2 cellular contexts compared by ENCODE assay signal in the genomic region with DNA sequence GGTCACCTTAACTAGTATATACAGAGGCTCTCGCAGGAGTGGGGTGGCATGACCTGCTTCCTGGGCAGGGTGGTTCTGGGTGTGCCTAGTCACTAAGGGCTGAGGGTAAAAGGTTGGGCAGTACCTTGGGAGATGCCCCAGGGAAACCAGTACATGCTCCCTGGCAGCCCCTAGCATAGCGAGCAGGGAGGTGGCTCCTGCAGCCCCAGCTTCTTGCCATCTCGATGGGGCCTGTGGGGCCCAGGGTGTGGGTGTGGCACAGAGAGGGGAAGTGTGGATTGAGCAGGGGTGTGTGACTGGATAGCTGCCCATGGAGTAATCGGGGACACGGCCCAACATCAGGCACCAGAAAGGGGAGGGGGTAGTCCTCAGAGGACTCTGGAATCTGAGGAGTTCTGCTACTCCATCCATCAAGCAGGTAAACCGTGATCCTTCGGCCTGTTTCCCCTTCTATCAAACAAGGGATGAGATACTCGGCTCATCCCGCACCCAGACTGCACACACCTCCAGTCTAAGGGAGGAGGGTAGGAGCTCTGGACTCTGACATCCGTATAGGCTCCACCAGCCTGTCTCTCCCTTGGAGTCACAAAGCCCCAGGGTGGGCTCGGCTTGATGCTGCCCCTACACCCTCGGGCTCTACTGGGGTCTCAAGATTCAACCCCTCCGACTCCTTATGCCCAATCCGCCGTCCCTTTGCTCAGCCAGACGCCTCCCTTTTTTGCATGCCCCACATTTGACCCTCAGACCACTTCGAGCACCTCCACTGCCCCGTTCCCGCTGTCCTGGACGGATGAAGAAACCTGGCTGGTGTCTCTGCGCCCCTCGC.
TF ChIP-seq lines count a peak whose summit lies in the region.

No MANE protein-coding gene starts in this region.

TF ChIP-seq in neural cell, 6 proteins besides CTCF, POLR2A, EP300 and RAD21 (continued from another document):
- TF ChIP-seq, protein P1, sequence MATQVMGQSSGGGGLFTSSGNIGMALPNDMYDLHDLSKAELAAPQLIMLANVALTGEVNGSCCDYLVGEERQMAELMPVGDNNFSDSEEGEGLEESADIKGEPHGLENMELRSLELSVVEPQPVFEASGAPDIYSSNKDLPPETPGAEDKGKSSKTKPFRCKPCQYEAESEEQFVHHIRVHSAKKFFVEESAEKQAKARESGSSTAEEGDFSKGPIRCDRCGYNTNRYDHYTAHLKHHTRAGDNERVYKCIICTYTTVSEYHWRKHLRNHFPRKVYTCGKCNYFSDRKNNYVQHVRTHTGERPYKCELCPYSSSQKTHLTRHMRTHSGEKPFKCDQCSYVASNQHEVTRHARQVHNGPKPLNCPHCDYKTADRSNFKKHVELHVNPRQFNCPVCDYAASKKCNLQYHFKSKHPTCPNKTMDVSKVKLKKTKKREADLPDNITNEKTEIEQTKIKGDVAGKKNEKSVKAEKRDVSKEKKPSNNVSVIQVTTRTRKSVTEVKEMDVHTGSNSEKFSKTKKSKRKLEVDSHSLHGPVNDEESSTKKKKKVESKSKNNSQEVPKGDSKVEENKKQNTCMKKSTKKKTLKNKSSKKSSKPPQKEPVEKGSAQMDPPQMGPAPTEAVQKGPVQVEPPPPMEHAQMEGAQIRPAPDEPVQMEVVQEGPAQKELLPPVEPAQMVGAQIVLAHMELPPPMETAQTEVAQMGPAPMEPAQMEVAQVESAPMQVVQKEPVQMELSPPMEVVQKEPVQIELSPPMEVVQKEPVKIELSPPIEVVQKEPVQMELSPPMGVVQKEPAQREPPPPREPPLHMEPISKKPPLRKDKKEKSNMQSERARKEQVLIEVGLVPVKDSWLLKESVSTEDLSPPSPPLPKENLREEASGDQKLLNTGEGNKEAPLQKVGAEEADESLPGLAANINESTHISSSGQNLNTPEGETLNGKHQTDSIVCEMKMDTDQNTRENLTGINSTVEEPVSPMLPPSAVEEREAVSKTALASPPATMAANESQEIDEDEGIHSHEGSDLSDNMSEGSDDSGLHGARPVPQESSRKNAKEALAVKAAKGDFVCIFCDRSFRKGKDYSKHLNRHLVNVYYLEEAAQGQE (IDR thresholded peaks at IDR 0.05; ENCODE audit: borderline replicate concordance) = no peak
- TF ChIP-seq MXI1 (conservative IDR thresholded peaks at IDR 0.05; ENCODE audit: poor library complexity, severe bottlenecking) = no peak

TF ChIP-seq in HEK293T, 16 proteins besides CTCF, POLR2A, EP300 and RAD21 (continued from another document):
- TF ChIP-seq FOXA1 (IDR thresholded peaks at IDR 0.05) = no peak
- no peak for TF ChIP-seq CTBP1 (IDR thresholded peaks at IDR 0.05; ENCODE audit: borderline replicate concordance)
- TF ChIP-seq ELF4 (IDR thresholded peaks at IDR 0.05) = no peak
